In genomic region chr15:50542051-50542450, GRCh38 we compare ENCODE assay signal across 1 cellular context.
TF ChIP-seq lines count a peak whose summit lies in the region.

No MANE protein-coding gene starts in this region.

TF ChIP-seq in GM12878, 131 proteins besides CTCF, POLR2A, EP300 and RAD21 (continued from another document):
- TF ChIP-seq HSF1 (IDR thresholded peaks at IDR 0.05; ENCODE audit: low read depth, low read length) (no peak), ZNF384 (IDR thresholded peaks at IDR 0.05; ENCODE audit: borderline replicate concordance, low read depth, low read length) (no peak), TARDBP (IDR thresholded peaks at IDR 0.05; ENCODE audit: borderline replicate concordance) (no peak), NR2C2 (IDR thresholded peaks at IDR 0.05; ENCODE audit: borderline replicate concordance, control insufficient read depth, insufficient read length, low read depth) (no peak), ZNF622 (IDR thresholded peaks at IDR 0.05) (no peak), SUPT20H (IDR thresholded peaks at IDR 0.05; ENCODE audit: borderline replicate concordance, control insufficient read depth, low read depth, low read length) (no peak), PRDM15 (CRISPR knock-in tag; IDR thresholded peaks at IDR 0.05) (no peak), BCLAF1 (IDR thresholded peaks at IDR 0.05) (no peak), RUNX3 (IDR thresholded peaks at IDR 0.05; ENCODE audit: low read length) (no peak), YBX1 (IDR thresholded peaks at IDR 0.05) (no peak), ELK1 (IDR thresholded peaks at IDR 0.05; ENCODE audit: low read depth, low read length) (no peak), BHLHE40 (IDR thresholded peaks at IDR 0.05; ENCODE audit: borderline replicate concordance in 1 of 2, low read depth in 2 of 2, low read length in 1 of 2) (no peak), IKZF2 (IDR thresholded peaks at IDR 0.05) (no peak), CUX1 (IDR thresholded peaks at IDR 0.05; ENCODE audit: insufficient replicate concordance, low read depth, low read length) (no peak), RFX5 (IDR thresholded peaks at IDR 0.05; ENCODE audit: low read depth, low read length) (no peak), MEF2B (IDR thresholded peaks at IDR 0.05; ENCODE audit: partially characterized antibody, poor library complexity, severe bottlenecking) (no peak)
